Comparison of ENCODE assay signal across 9 cellular contexts in genomic region chr10:373516-374309, GRCh38.
A peak's percentile ranks its signal among the peaks of the same experiment; 100 is the strongest.
DNase-seq lines count a peak whose midpoint lies in the region; ATAC-seq, FAIRE-seq and TF ChIP-seq lines count a peak whose summit lies in the region.
"Had no signal": no experiment of that assay in that cellular context is flagged by ENCODE, and none has a peak within 500 bp of the region (broad histone marks: within the 10 kb centered on the region; RNA-seq: fewer than 3 reads in every experiment).

No MANE protein-coding gene starts in this region.

- H3K36me3 ChIP-seq in trophoblast cell (ENCODE audit: control insufficient read depth in 1 of 2, insufficient read depth in 2 of 2, low read length in 2 of 2) (peaks cover 2 to 9% of the 10 kb centered on the region in 2 experiments), small intestine (ENCODE audit: control insufficient read depth in 2 of 2, insufficient read depth in 2 of 2, low read length in 2 of 2) (no peaks in the 10 kb centered on the region)

- H2AK5ac ChIP-seq in trophoblast cell (ENCODE audit: low read length), result no peak overlapping the region

- no peak for FAIRE-seq in small intestine (lab: Jason Lieb, UNC)

- no peak overlapping the region for H3K4me3 ChIP-seq in epithelial cell of proximal tubule (ENCODE audit: low read depth, low read length)
- H3K4me3 ChIP-seq in trophoblast cell (ENCODE audit: low read depth, low read length), result no peak overlapping the region
- H3K4me3 ChIP-seq in small intestine (ENCODE audit: low read depth in 1 of 2, low read length in 2 of 2), result no peak overlapping the region

- H3K4me1 ChIP-seq in trophoblast cell (ENCODE audit: control insufficient read depth in 1 of 2, insufficient read depth in 2 of 2, low read length in 2 of 2), result peaks cover 39 to 43% of the 10 kb centered on the region in 2 experiments
- H3K4me1 ChIP-seq in small intestine (ENCODE audit: control insufficient read depth in 2 of 2, insufficient read depth in 1 of 2, low read depth in 1 of 2, low read length in 1 of 2), result no peaks in the 10 kb centered on the region

- H3K9me3 ChIP-seq in trophoblast cell (ENCODE audit: insufficient read depth, low read depth, low read length) (peaks cover 7% of the 10 kb centered on the region), small intestine (ENCODE audit: control insufficient read depth, low read depth) (no peaks in the 10 kb centered on the region)

- H3K4ac ChIP-seq in trophoblast cell (ENCODE audit: low read depth, low read length), result no peak overlapping the region

- H3K4me2 ChIP-seq in trophoblast cell (ENCODE audit: low read length), result no peak overlapping the region

- H3K27ac ChIP-seq in trophoblast cell (ENCODE audit: low read depth, low read length), result peak overlapping the region; percentile 96
- H3K27ac ChIP-seq in small intestine (ENCODE audit: low read depth in 1 of 2, low read length in 1 of 2), result no peak overlapping the region

- peak overlapping the region; percentile 34 for H2BK120ac ChIP-seq in trophoblast cell (ENCODE audit: insufficient read depth, low read length, poor library complexity)

- no peak overlapping the region for H3K18ac ChIP-seq in trophoblast cell (ENCODE audit: low read length)

- H3K14ac ChIP-seq in trophoblast cell (ENCODE audit: low read length), result no peak overlapping the region

- peak overlapping the region; percentile 77 for H2BK5ac ChIP-seq in trophoblast cell (ENCODE audit: low read depth, low read length, poor library complexity)

- no peak overlapping the region for H2AFZ ChIP-seq in trophoblast cell (ENCODE audit: insufficient read depth, low read length, poor library complexity)

- no peak overlapping the region for H2BK12ac ChIP-seq in trophoblast cell (ENCODE audit: low read length)

- H3K79me1 ChIP-seq in trophoblast cell (ENCODE audit: low read length), result peaks cover 60% of the 10 kb centered on the region

- H3K23ac ChIP-seq in trophoblast cell (ENCODE audit: low read length), result no peak overlapping the region

- no peak overlapping the region for H4K12ac ChIP-seq in trophoblast cell (ENCODE audit: low read depth, low read length)

- H4K91ac ChIP-seq in trophoblast cell (ENCODE audit: low read depth, low read length), result peak overlapping the region; percentile 100

- H3K27me3 ChIP-seq in trophoblast cell (ENCODE audit: insufficient read depth, low read length) (no peaks in the 10 kb centered on the region), small intestine (ENCODE audit: control insufficient read depth in 2 of 2, insufficient read depth in 2 of 2, low read length in 2 of 2) (no peaks in the 10 kb centered on the region)

- DNase-seq in EH (ENCODE audit: low read depth) (peak; percentile 87), NCI-H345 (lab: John Stamatoyannopoulos, UW) (peak; percentile 53), epithelial cell of proximal tubule (ENCODE audit: low read depth) (peak; percentile 13), trophoblast cell (peak; percentile 55 to 69), small intestine (no peak), MV-4-11 (lab: John Stamatoyannopoulos, UW) (no peak)
- DNase-seq: activated CD4-positive, alpha-beta T cell treated with anti-CD3 and anti-CD28 coated beads for 4 hours had no signal

- ATAC-seq in GM18909 (IDR thresholded peaks at IDR 0.05; ENCODE audit: poor library complexity, unreplicated experiment) (no peak), HG02610 (IDR thresholded peaks at IDR 0.05; ENCODE audit: unreplicated experiment) (no peak)

- H3K9ac ChIP-seq in trophoblast cell (ENCODE audit: low read length), result no peak overlapping the region

- WGBS in trophoblast cell (ENCODE audit: extremely low coverage, insufficient coverage, insufficient read length), result no CpG with 5 or more reads among the region's 8 CpGs
- WGBS in small intestine, 3 donors, result 37 to 65% (median 54%) methylated on average over 8 of the region's 8 CpGs

- H3K79me2 ChIP-seq in trophoblast cell (ENCODE audit: control insufficient read depth, insufficient read depth, low read length, poor library complexity), result peaks cover 22% of the 10 kb centered on the region

- H4K8ac ChIP-seq in trophoblast cell (ENCODE audit: low read depth, low read length), result no peak overlapping the region

- no peak for TF ChIP-seq CTCF in epithelial cell of proximal tubule (conservative IDR thresholded peaks at IDR 0.05; ENCODE audit: low read depth, low read length)

Comparison
In these comparisons a context has a peak if more than half of its experiments do, and no peak if none do; other contexts are left out.
1. DNase-seq: peak in EH (single experiment), NCI-H345 (single experiment), epithelial cell of proximal tubule (single experiment) and trophoblast cell (2 of 2); none in small intestine (single experiment) and MV-4-11 (single experiment).